In the genomic region with DNA sequence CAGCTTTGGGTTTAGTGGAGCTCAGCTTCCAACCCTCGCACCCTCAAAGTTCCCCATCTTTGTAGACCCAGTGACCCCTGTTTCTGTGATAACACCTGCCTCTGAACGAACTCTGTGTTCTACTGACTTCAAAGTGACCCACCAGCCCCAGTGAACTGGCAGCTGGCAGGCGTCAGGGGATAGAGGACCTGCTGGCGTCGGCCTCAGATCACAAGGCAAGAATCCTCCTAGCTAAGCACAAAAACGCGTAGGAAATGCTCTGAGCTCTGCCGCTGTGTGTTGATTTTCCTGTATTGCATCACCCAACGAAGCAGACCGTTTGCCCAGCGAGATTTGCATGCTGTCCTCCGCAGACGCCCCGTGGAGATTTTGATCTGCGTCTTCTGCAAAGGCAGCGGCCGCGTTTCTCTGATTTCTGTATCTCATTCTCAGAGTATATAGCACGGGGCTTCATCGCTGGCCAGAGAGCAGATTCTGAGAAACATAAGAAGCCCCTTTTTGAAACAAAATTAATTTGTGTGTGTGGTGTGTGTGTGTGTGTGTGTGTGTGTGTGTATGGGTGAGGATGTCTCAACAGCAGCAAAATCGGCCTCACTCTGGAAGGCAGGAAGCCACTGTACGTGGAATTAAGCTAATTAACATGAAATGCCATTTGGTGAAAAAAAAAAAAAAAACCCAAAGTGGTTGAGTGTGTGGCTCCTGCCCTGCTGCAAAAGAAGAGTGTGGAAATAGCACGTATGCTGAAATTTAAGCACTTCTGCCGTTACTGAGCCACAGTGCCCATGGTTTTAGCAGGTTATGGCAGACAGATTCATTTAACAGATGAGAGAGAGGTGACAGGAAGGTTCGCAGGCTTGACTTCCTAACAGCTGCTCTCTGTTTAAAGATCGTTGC, we compare ENCODE assay signal across 8 cellular contexts. TPM values are rescaled to one million over a fixed set of nuclear protein-coding genes. Genes with fewer than 3 reads are reported as not detected.
A peak's percentile ranks its signal among the peaks of the same experiment; 100 is the strongest.
DNase-seq lines count a peak whose midpoint lies in the region; ATAC-seq and TF ChIP-seq lines count a peak whose summit lies in the region.

No MANE protein-coding gene starts in this region.

- peak overlapping the region; percentile 25 for H3K4me3 ChIP-seq in Caco-2 (ENCODE audit: low read depth, low read length)

- ATAC-seq in GM21619 (IDR thresholded peaks at IDR 0.05; ENCODE audit: unreplicated experiment): peak; percentile 48
- ATAC-seq in activated T-cell treated with anti-CD3 and anti-CD28 coated beads, Interleukin-2, amount 50 U/mL, for 72 hours (replicated peaks in 1 of 2): peak; percentile 86

- H3K4me1 ChIP-seq in Caco-2: no peaks in the 10 kb centered on the region

- CTCF ChIA-PET in Caco-2 (lab: Charles Lee): no interaction called here

- peak overlapping the region; percentile 80 for H3K4me3 Mint-ChIP-seq in Caco-2 (ENCODE audit: unreplicated experiment)
- peak overlapping the region; percentile 89 to 93 for H3K4me3 Mint-ChIP-seq in activated T-cell treated with anti-CD3 and anti-CD28 coated beads, Interleukin-2, amount 50 U/mL, for 72 hours

- POLR2A ChIA-PET in Caco-2 (lab: Charles Lee): no interaction called here

- no peaks in the 10 kb centered on the region for H3K36me3 ChIP-seq in Caco-2 (ENCODE audit: control insufficient read depth, insufficient read depth, low read length)

- H3K36me3 Mint-ChIP-seq in Caco-2 (ENCODE audit: insufficient read depth, unreplicated experiment): peaks cover 12% of the 10 kb centered on the region
- peaks cover 30 to 40% of the 10 kb centered on the region in 2 donors for H3K36me3 Mint-ChIP-seq in activated T-cell treated with anti-CD3 and anti-CD28 coated beads, Interleukin-2, amount 50 U/mL, for 72 hours (ENCODE audit: insufficient read depth in 2 of 2)

- H3K27me3 ChIP-seq in Caco-2 (replicated peaks; ENCODE audit: control insufficient read depth, insufficient read depth, low read length): no peaks in the 10 kb centered on the region

- DNase-seq in Caco-2 (peak; percentile 74 to 75), LHCN-M2 (ENCODE audit: low read depth) (peak; percentile 72), globus pallidus (ENCODE audit: low spot score) (peak; percentile 55), pons (ENCODE audit: low spot score) (peak; percentile 68), AML-193 (lab: John Stamatoyannopoulos, UW) (no peak), hippocampal formation (lab: John Stamatoyannopoulos, UW) (no peak)
- DNase-seq in activated T-cell treated with anti-CD3 and anti-CD28 coated beads, Interleukin-2, amount 50 U/mL, for 72 hours: peak; percentile 84 to 89

- intact Hi-C loops in Caco-2 (cut with micrococcal nuclease; ENCODE audit: unreplicated experiment): no loop called here

- peaks cover 7% of the 10 kb centered on the region for H3K4me1 Mint-ChIP-seq in Caco-2 (ENCODE audit: low read depth, unreplicated experiment)
- H3K4me1 Mint-ChIP-seq in activated T-cell treated with anti-CD3 and anti-CD28 coated beads, Interleukin-2, amount 50 U/mL, for 72 hours (ENCODE audit: low read depth): peaks cover 79% of the 10 kb centered on the region

- TF ChIP-seq CTCF in Caco-2 (IDR thresholded peaks at IDR 0.05; ENCODE audit: insufficient read depth in 1 of 2, low read depth in 1 of 2, low read length in 1 of 2, severe bottlenecking in 1 of 2, unreplicated experiment in 1 of 2): no peak

- H3K27me3 Mint-ChIP-seq in Caco-2 (ENCODE audit: insufficient read depth, unreplicated experiment): peaks cover 9% of the 10 kb centered on the region
- no peaks in the 10 kb centered on the region for H3K27me3 Mint-ChIP-seq in activated T-cell treated with anti-CD3 and anti-CD28 coated beads, Interleukin-2, amount 50 U/mL, for 72 hours (ENCODE audit: low read depth)

- H3K9me3 ChIP-seq in Caco-2: peaks cover 10% of the 10 kb centered on the region

- TSS peak; percentile 100 for BruUV-seq in Caco-2 (replicated peaks; lab: Mats Ljungman, UMichigan)

- peaks cover 8% of the 10 kb centered on the region for H3K9me3 Mint-ChIP-seq in Caco-2 (ENCODE audit: unreplicated experiment)
- peaks cover 4 to 8% of the 10 kb centered on the region in 2 donors for H3K9me3 Mint-ChIP-seq in activated T-cell treated with anti-CD3 and anti-CD28 coated beads, Interleukin-2, amount 50 U/mL, for 72 hours

- H3K27ac Mint-ChIP-seq in Caco-2 (ENCODE audit: unreplicated experiment): peak overlapping the region; percentile 91
- peak overlapping the region; percentile 100 for H3K27ac Mint-ChIP-seq in activated T-cell treated with anti-CD3 and anti-CD28 coated beads, Interleukin-2, amount 50 U/mL, for 72 hours

RNA-seq across cellular contexts. Expression of gene ASMTL, which starts 29.2 kb away (rescaled TPM):
- total RNA-seq in Caco-2 (2022): 15.4 and 17.4 TPM in 2 replicates
- 11.5 and 15.1 TPM in 2 replicates for total RNA-seq in LHCN-M2 (2014; rRNA removed)
- 28.1 TPM for polyA plus RNA-seq in LHCN-M2 (2012)
- 100 to 1,000 TPM in 1 of 2 donors, 10 to 100 TPM in 1; 70.4 to 101 TPM for total RNA-seq in activated T-cell treated with anti-CD3 and anti-CD28 coated beads, Interleukin-2, amount 50 U/mL, for 72 hours

RNA-seq across cellular contexts. Expression of gene P2RY8, which starts 55.1 kb away (rescaled TPM):
- total RNA-seq in Caco-2 (2022) (not detected in 2 replicates), LHCN-M2 (2014; rRNA removed) (under 0.01 TPM in 1 of 2 replicates, not detected in the other)
- polyA plus RNA-seq in LHCN-M2 (2012): not detected
- 10 to 100 TPM; 40.1 to 45.7 TPM for total RNA-seq in activated T-cell treated with anti-CD3 and anti-CD28 coated beads, Interleukin-2, amount 50 U/mL, for 72 hours

Comparison
In these comparisons a context has a peak if more than half of its experiments do, and no peak if none do; other contexts are left out.
1. DNase-seq: peak in Caco-2 (2 of 2), LHCN-M2 (single experiment), activated T-cell treated with anti-CD3 and anti-CD28 coated beads, Interleukin-2, amount 50 U/mL, for 72 hours (2 of 2), globus pallidus (single experiment) and pons (single experiment); none in AML-193 (0 of 2) and hippocampal formation (0 of 2).
2. RNA of gene P2RY8, which starts 55.1 kb away (total RNA-seq): 40.1 to 45.7 TPM in activated T-cell treated with anti-CD3 and anti-CD28 coated beads, Interleukin-2, amount 50 U/mL, for 72 hours; not detected in Caco-2 and under 0.01 TPM in LHCN-M2; every median in the first group is over 10 times any median in the second.